19 cellular contexts compared by ENCODE assay signal in the genomic region with DNA sequence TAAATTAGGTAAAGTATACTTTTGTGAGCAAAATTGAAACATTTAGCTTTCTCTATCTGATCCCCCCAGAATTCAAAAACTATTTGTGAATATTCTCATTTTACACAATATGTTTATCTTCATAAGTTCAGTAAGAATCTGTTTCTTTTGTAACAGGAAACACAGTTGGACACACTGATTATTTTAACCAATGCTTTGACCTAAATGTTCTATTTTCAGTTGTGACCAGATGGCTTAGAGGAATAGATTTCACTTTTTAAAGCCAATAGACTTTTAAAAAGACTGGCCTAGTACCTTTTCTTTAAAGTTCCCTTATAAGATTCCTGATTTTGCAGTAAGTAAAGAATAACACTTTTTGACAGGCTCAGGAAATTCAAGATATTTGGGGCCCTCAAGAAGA.
DNase-seq lines count a peak whose midpoint lies in the region; ATAC-seq, FAIRE-seq and TF ChIP-seq lines count a peak whose summit lies in the region.
"Had no signal": no experiment of that assay in that cellular context is flagged by ENCODE, and none has a peak within 500 bp of the region (broad histone marks: within the 10 kb centered on the region; RNA-seq: fewer than 3 reads in every experiment).

No MANE protein-coding gene starts in this region.

- peaks cover 0 to 7% of the 10 kb centered on the region in 2 donors for H3K36me3 Mint-ChIP-seq in activated naive CD4-positive, alpha-beta T cell treated with anti-CD3 and anti-CD28 coated beads, Interleukin-2, amount 50 U/mL, for 72 hours
- H3K36me3 Mint-ChIP-seq: CD4-positive, CD25-positive, alpha-beta regulatory T cell had no signal

- no peak overlapping the region for H3K4me2 ChIP-seq in A549
- H3K4me2 ChIP-seq: PC-9 had no signal

- H3K27ac Mint-ChIP-seq in activated naive CD4-positive, alpha-beta T cell treated with anti-CD3 and anti-CD28 coated beads, Interleukin-2, amount 50 U/mL, for 72 hours, result no peak overlapping the region
- H3K27ac Mint-ChIP-seq: CD4-positive, CD25-positive, alpha-beta regulatory T cell had no signal

- H3K4me1 ChIP-seq in A549 (no peaks in the 10 kb centered on the region), SJCRH30 (peaks cover 26% of the 10 kb centered on the region), iPS-20b (ENCODE audit: insufficient read depth, low read length) (peaks cover 70% of the 10 kb centered on the region), Peyer's patch (no peaks in the 10 kb centered on the region)

- H3K27me3 ChIP-seq in SJCRH30, result no peaks in the 10 kb centered on the region
- H3K27me3 ChIP-seq in iPS-20b (ENCODE audit: insufficient read depth, low read length), result peaks cover 17% of the 10 kb centered on the region
- no peaks in the 10 kb centered on the region for H3K27me3 ChIP-seq in Peyer's patch

- TF ChIP-seq POLR2A in A549 (IDR thresholded peaks at IDR 0.05; ENCODE audit: low read length) (no peak), Peyer's patch (IDR thresholded peaks at IDR 0.05) (no peak)

- TF ChIP-seq RAD21 in A549 (conservative IDR thresholded peaks at IDR 0.05 in 1 of 2, IDR thresholded peaks at IDR 0.05 in 1 of 2), result no peak

- H3K27ac ChIP-seq in A549 (no peak overlapping the region), SJCRH30 (peak overlapping the region; percentile 16), iPS-20b (ENCODE audit: low read length) (no peak overlapping the region), Peyer's patch (no peak overlapping the region)
- H3K27ac ChIP-seq: PC-9 had no signal

- no peak overlapping the region for H3K4me3 ChIP-seq in A549
- H3K4me3 ChIP-seq in SJCRH30, result no peak overlapping the region
- no peak overlapping the region for H3K4me3 ChIP-seq in iPS-20b (ENCODE audit: low read length)
- H3K4me3 ChIP-seq in Peyer's patch, result no peak overlapping the region
- H3K4me3 ChIP-seq: PC-9 had no signal

- TF ChIP-seq EP300 in A549 (IDR thresholded peaks at IDR 0.05), result no peak

- H3K9me3 ChIP-seq in A549, result no peaks in the 10 kb centered on the region
- H3K9me3 ChIP-seq in SJCRH30 (replicated peaks), result 0 out of 2 replicates have a peak, but pooled peaks cover 2% of the 10 kb centered on the region
- H3K9me3 ChIP-seq in iPS-20b (ENCODE audit: insufficient read depth, low read depth, low read length), result peaks cover 5% of the 10 kb centered on the region; the same call in 1 of the 2 replicates
- H3K9me3 ChIP-seq in Peyer's patch, result peaks cover 0 to 5% (median 0%) of the 10 kb centered on the region in 4 donors

- H3K9ac ChIP-seq in iPS-20b (ENCODE audit: low read depth, low read length), result peak overlapping the region; percentile 6; the same call in 1 of the 2 replicates

- CTCF ChIA-PET in A549 (lab: Yijun Ruan, JAX), result no interaction called here

- TF ChIP-seq CTCF in A549 (IDR thresholded peaks at IDR 0.05), result no peak
- no peak for TF ChIP-seq CTCF in Peyer's patch (IDR thresholded peaks at IDR 0.05)

- POLR2A ChIA-PET in A549 (lab: Yijun Ruan, JAX), result no interaction called here

- peaks cover 4 to 9% of the 10 kb centered on the region in 2 donors for H3K9me3 Mint-ChIP-seq in activated naive CD4-positive, alpha-beta T cell treated with anti-CD3 and anti-CD28 coated beads, Interleukin-2, amount 50 U/mL, for 72 hours

- ATAC-seq in A549, result no peak
- peak; percentile 46 for ATAC-seq in GM18519 (IDR thresholded peaks at IDR 0.05; ENCODE audit: low FRiP score, unreplicated experiment)
- no peak for ATAC-seq in activated naive CD4-positive, alpha-beta T cell treated with anti-CD3 and anti-CD28 coated beads, Interleukin-2, amount 50 U/mL, for 72 hours
- ATAC-seq in left lobe of liver, result no peak
- ATAC-seq: SK-N-SH treated with all-trans-retinoic acid at 6 μM for 48 hours had no signal

- H3K36me3 ChIP-seq in SJCRH30 (no peaks in the 10 kb centered on the region), iPS-20b (ENCODE audit: insufficient read depth, low read depth, low read length) (no peaks in the 10 kb centered on the region), Peyer's patch (no peaks in the 10 kb centered on the region)

- no peak for DNase-seq in A549 (ENCODE audit: low read depth in 1 of 2, low spot score in 1 of 2)
- no peak for DNase-seq in SJCRH30
- DNase-seq in HPDE6-E6E7 (ENCODE audit: extremely low spot score), result no peak
- DNase-seq in Peyer's patch, result no peak
- DNase-seq in activated naive CD4-positive, alpha-beta T cell treated with anti-CD3 and anti-CD28 coated beads, Interleukin-2, amount 50 U/mL, for 72 hours (ENCODE audit: low spot score in 2 of 2), result no peak
- DNase-seq in left lobe of liver (ENCODE audit: low spot score), result no peak
- DNase-seq: CD4-positive, CD25-positive, alpha-beta regulatory T cell; DMS53; IMR-90; MV-4-11; NCI-H146; NCI-H2227 treated with DMSO at 0.1 percent for 48 hours; NCI-H526 treated with DMSO at 0.1 percent for 48 hours; PC-9 had no signal

- FAIRE-seq in A549 (lab: Jason Lieb, UNC), result peak; percentile 23
- FAIRE-seq: GM12891, H54 had no signal

TF ChIP-seq in A549, 52 proteins besides CTCF, POLR2A, EP300 and RAD21:
- TF ChIP-seq JUN (IDR thresholded peaks at IDR 0.05) (no peak), ZC3H11A (IDR thresholded peaks at IDR 0.05) (no peak), TFCP2L1 (CRISPR knock-in tag; IDR thresholded peaks at IDR 0.05) (no peak), HEYL (CRISPR knock-in tag; IDR thresholded peaks at IDR 0.05) (no peak), CBX8 (IDR thresholded peaks at IDR 0.05) (no peak), NFE2L2 (conservative IDR thresholded peaks at IDR 0.05; ENCODE audit: low read length) (no peak), MAZ (IDR thresholded peaks at IDR 0.05; ENCODE audit: borderline replicate concordance, low read depth, low read length) (no peak), HOXB13 (CRISPR knock-in tag; IDR thresholded peaks at IDR 0.05; ENCODE audit: low read depth) (no peak), RCOR1 (IDR thresholded peaks at IDR 0.05; ENCODE audit: low read depth, low read length) (no peak)
- TF ChIP-seq, protein P1, sequence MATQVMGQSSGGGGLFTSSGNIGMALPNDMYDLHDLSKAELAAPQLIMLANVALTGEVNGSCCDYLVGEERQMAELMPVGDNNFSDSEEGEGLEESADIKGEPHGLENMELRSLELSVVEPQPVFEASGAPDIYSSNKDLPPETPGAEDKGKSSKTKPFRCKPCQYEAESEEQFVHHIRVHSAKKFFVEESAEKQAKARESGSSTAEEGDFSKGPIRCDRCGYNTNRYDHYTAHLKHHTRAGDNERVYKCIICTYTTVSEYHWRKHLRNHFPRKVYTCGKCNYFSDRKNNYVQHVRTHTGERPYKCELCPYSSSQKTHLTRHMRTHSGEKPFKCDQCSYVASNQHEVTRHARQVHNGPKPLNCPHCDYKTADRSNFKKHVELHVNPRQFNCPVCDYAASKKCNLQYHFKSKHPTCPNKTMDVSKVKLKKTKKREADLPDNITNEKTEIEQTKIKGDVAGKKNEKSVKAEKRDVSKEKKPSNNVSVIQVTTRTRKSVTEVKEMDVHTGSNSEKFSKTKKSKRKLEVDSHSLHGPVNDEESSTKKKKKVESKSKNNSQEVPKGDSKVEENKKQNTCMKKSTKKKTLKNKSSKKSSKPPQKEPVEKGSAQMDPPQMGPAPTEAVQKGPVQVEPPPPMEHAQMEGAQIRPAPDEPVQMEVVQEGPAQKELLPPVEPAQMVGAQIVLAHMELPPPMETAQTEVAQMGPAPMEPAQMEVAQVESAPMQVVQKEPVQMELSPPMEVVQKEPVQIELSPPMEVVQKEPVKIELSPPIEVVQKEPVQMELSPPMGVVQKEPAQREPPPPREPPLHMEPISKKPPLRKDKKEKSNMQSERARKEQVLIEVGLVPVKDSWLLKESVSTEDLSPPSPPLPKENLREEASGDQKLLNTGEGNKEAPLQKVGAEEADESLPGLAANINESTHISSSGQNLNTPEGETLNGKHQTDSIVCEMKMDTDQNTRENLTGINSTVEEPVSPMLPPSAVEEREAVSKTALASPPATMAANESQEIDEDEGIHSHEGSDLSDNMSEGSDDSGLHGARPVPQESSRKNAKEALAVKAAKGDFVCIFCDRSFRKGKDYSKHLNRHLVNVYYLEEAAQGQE (IDR thresholded peaks at IDR 0.05), result no peak
- TF ChIP-seq, protein P2, sequence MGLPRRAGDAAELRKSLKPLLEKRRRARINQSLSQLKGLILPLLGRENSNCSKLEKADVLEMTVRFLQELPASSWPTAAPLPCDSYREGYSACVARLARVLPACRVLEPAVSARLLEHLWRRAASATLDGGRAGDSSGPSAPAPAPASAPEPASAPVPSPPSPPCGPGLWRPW (IDR thresholded peaks at IDR 0.05), result no peak
- TF ChIP-seq, protein P3, sequence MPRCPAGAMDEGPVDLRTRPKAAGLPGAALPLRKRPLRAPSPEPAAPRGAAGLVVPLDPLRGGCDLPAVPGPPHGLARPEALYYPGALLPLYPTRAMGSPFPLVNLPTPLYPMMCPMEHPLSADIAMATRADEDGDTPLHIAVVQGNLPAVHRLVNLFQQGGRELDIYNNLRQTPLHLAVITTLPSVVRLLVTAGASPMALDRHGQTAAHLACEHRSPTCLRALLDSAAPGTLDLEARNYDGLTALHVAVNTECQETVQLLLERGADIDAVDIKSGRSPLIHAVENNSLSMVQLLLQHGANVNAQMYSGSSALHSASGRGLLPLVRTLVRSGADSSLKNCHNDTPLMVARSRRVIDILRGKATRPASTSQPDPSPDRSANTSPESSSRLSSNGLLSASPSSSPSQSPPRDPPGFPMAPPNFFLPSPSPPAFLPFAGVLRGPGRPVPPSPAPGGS (IDR thresholded peaks at IDR 0.05), result no peak
